Comparison of ENCODE assay signal across 9 cellular contexts in genomic region chr17:77375108-77375507, GRCh38.
A peak's percentile ranks its signal among the peaks of the same experiment; 100 is the strongest.
DNase-seq lines count a peak whose midpoint lies in the region; FAIRE-seq and TF ChIP-seq lines count a peak whose summit lies in the region.
"Had no signal": no experiment of that assay in that cellular context is flagged by ENCODE, and none has a peak within 500 bp of the region (broad histone marks: within the 10 kb centered on the region; RNA-seq: fewer than 3 reads in every experiment).

No MANE protein-coding gene starts in this region.

- peak overlapping the region; percentile 89 for H3K27ac Mint-ChIP-seq in activated CD4-positive, alpha-beta memory T cell treated with anti-CD3 and anti-CD28 coated beads for 36 hours
- H3K27ac Mint-ChIP-seq in glutamatergic neuron (ENCODE audit: unreplicated experiment): peak overlapping the region; percentile 97

- in situ Hi-C loops in G401 (cut with HindIII; ENCODE audit: low sequenced_read_pairs): no loop called here

- peaks cover 74% of the 10 kb centered on the region for H3K4me1 Mint-ChIP-seq in activated CD4-positive, alpha-beta memory T cell treated with anti-CD3 and anti-CD28 coated beads for 36 hours (ENCODE audit: low read depth)
- peaks cover 60% of the 10 kb centered on the region for H3K4me1 Mint-ChIP-seq in glutamatergic neuron (ENCODE audit: low read depth, unreplicated experiment)

- peak overlapping the region; percentile 97 for H3K4me3 Mint-ChIP-seq in activated CD4-positive, alpha-beta memory T cell treated with anti-CD3 and anti-CD28 coated beads for 36 hours
- peak overlapping the region; percentile 96 for H3K4me3 Mint-ChIP-seq in glutamatergic neuron (ENCODE audit: unreplicated experiment)

- intact Hi-C loops in activated CD4-positive, alpha-beta memory T cell treated with anti-CD3 and anti-CD28 coated beads for 36 hours (cut with micrococcal nuclease): loop anchor here (2.0 kb wide), 1 partner anchor 14 kb away; no protein-coding TSS in a partner anchor
- intact Hi-C loops in sigmoid colon (cut with DNase I): no loop called here

- WGBS in sigmoid colon, 2 donors: 42 to 73% methylated on average over 13 of the region's 13 CpGs

- H3K36me3 ChIP-seq in sigmoid colon: no peaks in the 10 kb centered on the region

- TF ChIP-seq POLR2A in sigmoid colon (IDR thresholded peaks at IDR 0.05): no peak
- no peak for TF ChIP-seq POLR2A in GM12891 (IDR thresholded peaks at IDR 0.05; ENCODE audit: low read depth, low read length)

- H3K36me3 Mint-ChIP-seq in activated CD4-positive, alpha-beta memory T cell treated with anti-CD3 and anti-CD28 coated beads for 36 hours: peaks cover 4% of the 10 kb centered on the region
- H3K36me3 Mint-ChIP-seq in glutamatergic neuron (ENCODE audit: unreplicated experiment): no peaks in the 10 kb centered on the region

- H3K27me3 ChIP-seq in sigmoid colon: no peaks in the 10 kb centered on the region

- no peaks in the 10 kb centered on the region for H3K27me3 Mint-ChIP-seq in activated CD4-positive, alpha-beta memory T cell treated with anti-CD3 and anti-CD28 coated beads for 36 hours
- peaks cover 20% of the 10 kb centered on the region for H3K27me3 Mint-ChIP-seq in glutamatergic neuron (ENCODE audit: unreplicated experiment)

- peak overlapping the region; percentile 95 to 99 (median 99) for H3K27ac ChIP-seq in sigmoid colon

- TF ChIP-seq EP300 in sigmoid colon (IDR thresholded peaks at IDR 0.05): no peak

- TF ChIP-seq CTCF in glutamatergic neuron (IDR thresholded peaks at IDR 0.05; ENCODE audit: partially characterized antibody, unreplicated experiment) (no peak), sigmoid colon (IDR thresholded peaks at IDR 0.05) (no peak)

- DNase-seq in G401 (ENCODE audit: low spot score) (peak; percentile 47), glutamatergic neuron (peak; percentile 54), sigmoid colon (peak; percentile 73), SKM-1 treated with dmso at 0.1 percent for 144 hours (lab: John Stamatoyannopoulos, UW; ENCODE audit: unreplicated experiment) (no peak), NCI-H2196 (lab: John Stamatoyannopoulos, UW; ENCODE audit: unreplicated experiment) (no peak), GM12891 (ENCODE audit: insufficient read length, low spot score) (no peak), NCI-H2171 treated with DMSO at 0.1 percent for 48 hours (lab: John Stamatoyannopoulos, UW) (no peak)
- peak; percentile 33 for DNase-seq in activated CD4-positive, alpha-beta memory T cell treated with anti-CD3 and anti-CD28 coated beads for 36 hours

- CTCF ChIA-PET in activated CD4-positive, alpha-beta memory T cell treated with anti-CD3 and anti-CD28 coated beads for 36 hours (lab: Charles Lee): interaction anchor here (0.6 to 4.3 kb wide), 8 partner anchors 15 to 120 kb away, joined by 3 to 30 read pairs (median 12); no protein-coding TSS in a partner anchor

- POLR2A ChIA-PET in activated CD4-positive, alpha-beta memory T cell treated with anti-CD3 and anti-CD28 coated beads for 36 hours (lab: Charles Lee): interaction anchor here (0.8 to 3.1 kb wide), 11 partner anchors 8 to 99 kb away, joined by 3 to 26 read pairs (median 5); no protein-coding TSS in a partner anchor

- no peaks in the 10 kb centered on the region for H3K9me3 ChIP-seq in sigmoid colon

- no peak for FAIRE-seq in GM12891 (lab: Jason Lieb, UNC)
- FAIRE-seq: islet of Langerhans had no signal

- H3K4me1 ChIP-seq in sigmoid colon: peaks cover 0 to 85% (median 82%) of the 10 kb centered on the region in 4 donors

- H3K9me3 Mint-ChIP-seq in activated CD4-positive, alpha-beta memory T cell treated with anti-CD3 and anti-CD28 coated beads for 36 hours: no peaks in the 10 kb centered on the region
- peaks cover 21% of the 10 kb centered on the region for H3K9me3 Mint-ChIP-seq in glutamatergic neuron (ENCODE audit: unreplicated experiment)

- peak overlapping the region; percentile 83 to 99 (median 89) for H3K4me3 ChIP-seq in sigmoid colon

TF ChIP-seq in GM12891, 5 proteins besides CTCF, POLR2A, EP300 and RAD21:
- TF ChIP-seq PAX5 (IDR thresholded peaks at IDR 0.05; ENCODE audit: insufficient read depth, low read length, severe bottlenecking): no peak
- no peak for TF ChIP-seq POLR2AphosphoS5 (IDR thresholded peaks at IDR 0.05; ENCODE audit: low read depth, low read length)
- no peak for TF ChIP-seq TAF1 (IDR thresholded peaks at IDR 0.05; ENCODE audit: low read depth, low read length)
- no peak for TF ChIP-seq SPI1 (IDR thresholded peaks at IDR 0.05; ENCODE audit: low read depth, low read length)
- TF ChIP-seq POU2F2 (IDR thresholded peaks at IDR 0.05; ENCODE audit: low read depth, low read length): no peak

Comparison
In these comparisons a context has a peak if more than half of its experiments do, and no peak if none do; other contexts are left out.
1. DNase-seq: peak in G401 (single experiment), activated CD4-positive, alpha-beta memory T cell treated with anti-CD3 and anti-CD28 coated beads for 36 hours (single experiment), glutamatergic neuron (single experiment) and sigmoid colon (single experiment); none in SKM-1 treated with dmso at 0.1 percent for 144 hours (single experiment), NCI-H2196 (single experiment), GM12891 (single experiment) and NCI-H2171 treated with DMSO at 0.1 percent for 48 hours (single experiment).